ENCODE assay signal across 22 cellular contexts in genomic region chr14:100668352-100668751, GRCh38. TPM values are rescaled to one million over a fixed set of nuclear protein-coding genes. Genes with fewer than 3 reads are reported as not detected.
"Had no signal": no experiment of that assay in that cellular context is flagged by ENCODE, and none has a peak within 500 bp of the region (broad histone marks: within the 10 kb centered on the region; RNA-seq: fewer than 3 reads in every experiment).

No MANE protein-coding gene starts in this region.

- DNase-seq: cerebellar nuclear complex; effector memory CD8-positive, alpha-beta T cell; gastrocnemius medialis; heart right ventricle; islet precursor cell; mammary epithelial cell; natural killer cell; sigmoid colon; stimulated activated CD4-positive, alpha-beta T cell treated with anti-CD3 and anti-CD28 coated beads, Interleukin-12 subunit alpha, Interleukin-12 subunit beta, amount 100 ng/mL, for 4 hours; stimulated activated naive CD4-positive, alpha-beta T cell treated with Interleukin-2 at 50 U/mL for 16 hours; thyroid gland; uterus had no signal

- H3K27me3 ChIP-seq: upper lobe of left lung, uterus had no signal

- H3K27ac ChIP-seq: epithelial cell of prostate, esophagus muscularis mucosa, gastrocnemius medialis, heart right ventricle, psoas muscle, sigmoid colon, skin epidermis, thyroid gland, upper lobe of left lung, uterus had no signal

- H3K36me3 ChIP-seq: esophagus muscularis mucosa, gastrocnemius medialis, heart right ventricle, sigmoid colon, thyroid gland, upper lobe of left lung, uterus had no signal

- ATAC-seq: effector memory CD8-positive, alpha-beta T cell; gastrocnemius medialis; heart right ventricle; natural killer cell; psoas muscle had no signal

- H3K4me1 ChIP-seq: psoas muscle, uterus had no signal

- H3K4me3 ChIP-seq: esophagus muscularis mucosa, gastrocnemius medialis, heart right ventricle, psoas muscle, sigmoid colon, skin epidermis, thyroid gland, upper lobe of left lung, uterus had no signal

- H3K9me3 ChIP-seq: esophagus muscularis mucosa, gastrocnemius medialis, heart right ventricle, psoas muscle, sigmoid colon, thyroid gland, upper lobe of left lung, uterus had no signal

- FAIRE-seq: colon had no signal

RNA-seq across cellular contexts. Expression of gene DLK1, which starts 58.3 kb away (rescaled TPM):
- total RNA-seq: fibroblast of villous mesenchyme, lower leg skin, mammary epithelial cell, myocyte, natural killer cell, omental fat pad had no signal
- polyA plus RNA-seq: mammary epithelial cell had no signal
